ENCODE assay signal across 15 cellular contexts in genomic region chr16:30652718-30653117, GRCh38. TPM values are rescaled to one million over a fixed set of nuclear protein-coding genes. Genes with fewer than 3 reads are reported as not detected.
DNase-seq lines count a peak whose midpoint lies in the region; ATAC-seq and TF ChIP-seq lines count a peak whose summit lies in the region.
"Had no signal": no experiment of that assay in that cellular context is flagged by ENCODE, and none has a peak within 500 bp of the region (broad histone marks: within the 10 kb centered on the region; RNA-seq: fewer than 3 reads in every experiment).

No MANE protein-coding gene starts in this region.

- peak overlapping the region; percentile 13 to 91 (median 85); a peak in 17 of 22 replicates for H3K9ac ChIP-seq in BLaER1 treated with 17β-estradiol and CSF1 and Interleukin-3, amounts not matched to agents 10 nM and 100 nM

- no peaks in the 10 kb centered on the region for H3K36me3 Mint-ChIP-seq in natural killer cell

- H3K4me3 ChIP-seq in BLaER1 treated with 17β-estradiol and CSF1 and Interleukin-3, amounts not matched to agents 10 nM and 100 nM: peak overlapping the region in 4 of 10 experiments; percentile 81 to 98 (median 90); a peak in 4 of 20 replicates
- peak overlapping the region; percentile 89; the same call in 1 of the 2 replicates for H3K4me3 ChIP-seq in HFF-Myc (replicated peaks; ENCODE audit: low read depth, low read length)
- H3K4me3 ChIP-seq in ascending aorta: peak overlapping the region in 1 of 2 donors; percentile 91

- TF ChIP-seq CTCF in HFF-Myc (IDR thresholded peaks at IDR 0.05; ENCODE audit: low read depth, low read length, missing control alignments) (no peak), ascending aorta (IDR thresholded peaks at IDR 0.05) (no peak), natural killer cell (IDR thresholded peaks at IDR 0.05) (no peak)

- H3K4me1 Mint-ChIP-seq in natural killer cell: peaks cover 36 to 45% of the 10 kb centered on the region in 2 donors

- peak overlapping the region; percentile 80 to 100 (median 97); a peak in 15 of 22 replicates for H3K4me2 ChIP-seq in BLaER1 treated with 17β-estradiol and CSF1 and Interleukin-3, amounts not matched to agents 10 nM and 100 nM

- H3K36me3 ChIP-seq in BLaER1 treated with 17β-estradiol and CSF1 and Interleukin-3, amounts not matched to agents 10 nM and 100 nM: peaks cover 24 to 51% (median 41%) of the 10 kb centered on the region in 11 experiments
- peaks cover 43 to 46% of the 10 kb centered on the region in 2 donors for H3K36me3 ChIP-seq in ascending aorta
- H3K36me3 ChIP-seq: ovary had no signal

- no peak for ATAC-seq in natural killer cell
- no peak for ATAC-seq in HG02571 (IDR thresholded peaks at IDR 0.05; ENCODE audit: unreplicated experiment)

- H3K9me3 ChIP-seq in BLaER1 treated with 17β-estradiol and CSF1 and Interleukin-3, amounts not matched to agents 10 nM and 100 nM (replicated peaks in 1 of 11): no peaks in the 10 kb centered on the region
- no peaks in the 10 kb centered on the region for H3K9me3 ChIP-seq in ascending aorta
- H3K9me3 ChIP-seq: ovary, Peyer's patch had no signal

- peaks cover 36 to 59% (median 41%) of the 10 kb centered on the region in 10 experiments for H3K4me1 ChIP-seq in BLaER1 treated with 17β-estradiol and CSF1 and Interleukin-3, amounts not matched to agents 10 nM and 100 nM
- H3K4me1 ChIP-seq in ascending aorta: peaks cover 14 to 28% of the 10 kb centered on the region in 2 donors

- no peaks in the 10 kb centered on the region for H3K27me3 ChIP-seq in BLaER1 treated with 17β-estradiol and CSF1 and Interleukin-3, amounts not matched to agents 10 nM and 100 nM
- no peaks in the 10 kb centered on the region for H3K27me3 ChIP-seq in ascending aorta
- H3K27me3 ChIP-seq: brain microvascular endothelial cell, ovary, Peyer's patch had no signal

- H3K27me3 Mint-ChIP-seq in natural killer cell (ENCODE audit: low read depth in 2 of 2): no peaks in the 10 kb centered on the region

- H3K4me3 Mint-ChIP-seq in natural killer cell: peak overlapping the region; percentile 100

- no peaks in the 10 kb centered on the region for H3K9me3 Mint-ChIP-seq in natural killer cell

- intact Hi-C loops in ascending aorta (cut with DNase I) (loop anchor here (10.0 kb wide), 2 partner anchors 422 to 588 kb away; partner anchors contain the start of genes ALDOA, ZNF646 and ZNF668), natural killer cell (cut with micrococcal nuclease) (loop anchor here (5.0 kb wide), 1 partner anchor 1830 kb away; the partner anchor contains the start of gene ATXN2L)

- DNase-seq in HFF-Myc (ENCODE audit: extremely low read depth, low read depth) (no peak), ascending aorta (ENCODE audit: low spot score in 2 of 2) (no peak), natural killer cell (no peak), NCI-H2171 treated with DMSO at 0.1 percent for 48 hours (lab: John Stamatoyannopoulos, UW) (no peak), ecto neural progenitor cell (ENCODE audit: low spot score) (no peak), NCI-H446 treated with DMSO at 0.1 percent for 48 hours (lab: John Stamatoyannopoulos, UW) (no peak)
- DNase-seq: activated CD4-positive, CD25-positive, alpha-beta regulatory T cell treated with anti-CD3 and anti-CD28 coated beads, Interleukin-2, amount 50 U/mL, for 72 hours; brain microvascular endothelial cell; erythroblast; NCI-H2081 treated with DMSO at 0.1 percent for 48 hours; Peyer's patch; stimulated activated CD4-positive, alpha-beta T cell treated with anti-CD3 and anti-CD28 coated beads, Interleukin-4, amount 100 ng/mL, for 1 hour had no signal

- H3K27ac Mint-ChIP-seq in natural killer cell: peak overlapping the region; percentile 95 to 100

- no peak overlapping the region for H3K27ac ChIP-seq in BLaER1 treated with 17β-estradiol and CSF1 and Interleukin-3, amounts not matched to agents 10 nM and 100 nM
- peak overlapping the region; percentile 95 for H3K27ac ChIP-seq in ascending aorta
- H3K27ac ChIP-seq: brain microvascular endothelial cell had no signal

- peaks cover 0 to 18% (median 0%) of the 10 kb centered on the region in 11 experiments; a peak in 2 of 22 replicates for H4K20me1 ChIP-seq in BLaER1 treated with 17β-estradiol and CSF1 and Interleukin-3, amounts not matched to agents 10 nM and 100 nM

RNA-seq across cellular contexts. Expression of gene PRR14, which starts 2.0 kb away (rescaled TPM):
- 124 TPM for total RNA-seq in ascending aorta
- total RNA-seq in natural killer cell: 100 to 1,000 TPM in 2 of 3 donors, 10 to 100 TPM in 1; 81.0 to 110 (median 101) TPM

RNA-seq across cellular contexts. Expression of gene FBRS, which starts 5.5 kb away (rescaled TPM):
- total RNA-seq in ascending aorta: 26.8 TPM
- total RNA-seq in natural killer cell: 100 to 1,000 TPM; 158 to 182 (median 172) TPM

RNA-seq across cellular contexts. Expression of gene ZNF689, which starts 42.5 kb away (rescaled TPM):
- total RNA-seq in ascending aorta (7.0 TPM), natural killer cell (1 to 10 TPM; 8.8 to 9.3 (median 9.1) TPM)

RNA-seq across cellular contexts. Expression of gene SRCAP, which starts 46.3 kb away (rescaled TPM):
- total RNA-seq in ascending aorta (24.5 TPM), natural killer cell (10 to 100 TPM; 78.8 to 99.0 (median 89.3) TPM)

Comparison
In these comparisons a context has a peak if more than half of its experiments do, and no peak if none do; other contexts are left out.
1. H3K27ac ChIP-seq: peak in ascending aorta (2 of 2); none in BLaER1 treated with 17β-estradiol and CSF1 and Interleukin-3, amounts not matched to agents 10 nM and 100 nM (0 of 11).